1 cellular context compared by ENCODE assay signal in the genomic region with DNA sequence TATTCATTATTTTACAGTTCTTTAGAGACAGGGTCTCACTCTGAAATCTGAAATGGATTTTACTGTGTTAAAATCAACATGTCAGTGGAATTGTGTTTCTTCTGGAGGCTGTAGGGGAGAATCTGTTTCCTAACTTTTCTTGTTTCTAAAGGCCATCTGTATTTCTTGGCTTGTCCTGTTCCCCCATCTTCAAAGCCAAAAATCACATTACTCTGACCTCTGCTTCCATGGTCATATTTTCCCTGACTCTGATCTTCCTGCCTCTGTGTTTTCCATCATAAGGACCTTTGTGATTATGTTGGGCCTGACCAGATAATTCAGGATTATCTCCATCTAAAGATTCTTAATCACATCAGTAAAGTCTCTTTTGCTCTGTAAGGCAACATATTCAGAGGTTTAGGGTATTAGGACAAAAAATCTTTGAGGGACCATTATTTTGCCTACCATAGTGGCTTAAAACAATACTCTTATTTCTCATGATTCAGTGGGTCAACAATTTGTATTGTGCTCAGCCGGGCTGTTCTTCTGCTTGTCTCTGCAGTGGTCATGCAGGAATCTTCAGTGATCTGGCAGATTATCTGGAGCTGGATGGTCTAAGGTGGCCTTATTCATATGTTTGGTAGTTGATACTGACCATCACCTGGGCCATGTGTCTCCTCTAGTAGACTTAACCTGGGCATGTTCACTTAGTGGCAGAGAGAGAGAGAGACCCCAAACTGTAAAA.
TF ChIP-seq lines count a peak whose summit lies in the region.

No MANE protein-coding gene starts in this region.

TF ChIP-seq in GM23338, 12 proteins besides CTCF, POLR2A, EP300 and RAD21:
- TF ChIP-seq ZNF331 (CRISPR knock-in tag; IDR thresholded peaks at IDR 0.05; ENCODE audit: low read depth), result peak; percentile 92
- TF ChIP-seq STAT1 (IDR thresholded peaks at IDR 0.05; ENCODE audit: unreplicated experiment), result no peak
